In genomic region chr6:27871919-27872633, GRCh38 we compare ENCODE assay signal across 8 cellular contexts. TPM values are rescaled to one million over a fixed set of nuclear protein-coding genes. Genes with fewer than 3 reads are reported as not detected.
DNase-seq lines count a peak whose midpoint lies in the region; ATAC-seq and TF ChIP-seq lines count a peak whose summit lies in the region.

No MANE protein-coding gene starts in this region.

- H3K36me3 Mint-ChIP-seq in Calu3 (ENCODE audit: insufficient read depth, unreplicated experiment) (peaks cover 47% of the 10 kb centered on the region), type B pancreatic cell (no peaks in the 10 kb centered on the region)

- H3K9ac ChIP-seq in HUES48 (ENCODE audit: low read depth, low read length) = peak overlapping the region; percentile 97

- peak; percentile 51 for ATAC-seq in GM21367 (IDR thresholded peaks at IDR 0.05; ENCODE audit: unreplicated experiment)
- peak; percentile 74 for ATAC-seq in Panc1

- H3K27ac Mint-ChIP-seq in Calu3 (ENCODE audit: unreplicated experiment) (peak overlapping the region; percentile 98), type B pancreatic cell (peak overlapping the region; percentile 97)

- H3K4me3 Mint-ChIP-seq in Calu3 (ENCODE audit: low read depth, unreplicated experiment) = peak overlapping the region; percentile 74
- H3K4me3 Mint-ChIP-seq in type B pancreatic cell = peak overlapping the region; percentile 91

- in situ Hi-C loops in Panc1 (cut with HindIII; ENCODE audit: low pct_unique_long_range_greater_than_20kb, low sequenced_read_pairs) = no loop called here

- TF ChIP-seq CTCF in Calu3 (IDR thresholded peaks at IDR 0.05; ENCODE audit: unreplicated experiment) (no peak), Panc1 (IDR thresholded peaks at IDR 0.05) (peak; percentile 62), fibroblast of villous mesenchyme (IDR thresholded peaks at IDR 0.05; ENCODE audit: insufficient read depth, low read depth, low read length) (peak; percentile 19), neutrophil (IDR thresholded peaks at IDR 0.05) (peak; percentile 23), type B pancreatic cell (conservative IDR thresholded peaks at IDR 0.05) (peak; percentile 28)

- H3K9me3 ChIP-seq in HUES48 (ENCODE audit: control insufficient read depth, insufficient read depth, low read length) (no peaks in the 10 kb centered on the region), Panc1 (ENCODE audit: control insufficient read depth, insufficient read depth, low read depth, low read length) (no peaks in the 10 kb centered on the region), neutrophil (no peaks in the 10 kb centered on the region)

- H3K9me3 Mint-ChIP-seq in Calu3 (ENCODE audit: low read depth, unreplicated experiment) (peaks cover 3% of the 10 kb centered on the region), type B pancreatic cell (no peaks in the 10 kb centered on the region)

- DNase-seq in Calu3 = peak; percentile 84
- DNase-seq in Panc1 (ENCODE audit: low read depth, low spot score) = peak; percentile 99
- DNase-seq in activated effector memory CD4-positive, alpha-beta T cell treated with anti-CD3 and anti-CD28 coated beads, Interleukin-2, amount 50 U/mL, for 16 hours = peak; percentile 89
- DNase-seq in fibroblast of villous mesenchyme (ENCODE audit: low read depth) = peak; percentile 98
- peak; percentile 85 for DNase-seq in type B pancreatic cell (ENCODE audit: extremely low spot score, unreplicated experiment)

- intact Hi-C loops in Calu3 (cut with micrococcal nuclease; ENCODE audit: unreplicated experiment) = no loop called here
- intact Hi-C loops in Panc1 (cut with micrococcal nuclease; ENCODE audit: unreplicated experiment) = loop anchor here (2.0 kb wide), 1 partner anchor 21 kb away; a partner anchor contains a TSS

- CTCF ChIA-PET in Calu3 (lab: Charles Lee) (interaction anchor here (0.6 to 1.7 kb wide), 7 partner anchors 18 to 76 kb away, joined by 3 to 10 read pairs (median 7); a partner anchor contains a TSS), Panc1 (lab: Charles Lee) (interaction anchor here (1.2 kb wide), 1 partner anchor 60 kb away, joined by 4 read pairs; no protein-coding TSS in a partner anchor)

- H3K27ac ChIP-seq in HUES48 (ENCODE audit: low read depth, low read length) (peak overlapping the region; percentile 98), Panc1 (ENCODE audit: low read length) (peak overlapping the region; percentile 98), neutrophil (peak overlapping the region; percentile 83)

- H3K4me3 ChIP-seq in HUES48 (ENCODE audit: low read depth, low read length) (peak overlapping the region; percentile 74), Panc1 (ENCODE audit: low read depth in 2 of 2, low read length in 2 of 2) (peak overlapping the region; percentile 60 to 66), fibroblast of villous mesenchyme (ENCODE audit: low read depth, low read length) (peak overlapping the region; percentile 75), neutrophil (ENCODE audit: low read depth in 1 of 2, low read length in 1 of 2) (peak overlapping the region; percentile 61 to 67)

- no peaks in the 10 kb centered on the region for H3K27me3 Mint-ChIP-seq in Calu3 (ENCODE audit: unreplicated experiment)
- H3K27me3 Mint-ChIP-seq in type B pancreatic cell = peaks cover 5% of the 10 kb centered on the region

- H3K4me1 Mint-ChIP-seq in Calu3 (ENCODE audit: low read depth, unreplicated experiment) (peaks cover 25% of the 10 kb centered on the region), type B pancreatic cell (ENCODE audit: unreplicated experiment) (peaks cover 26% of the 10 kb centered on the region)

- H3K36me3 ChIP-seq in HUES48 (ENCODE audit: control insufficient read depth, insufficient read depth, low read length) (no peaks in the 10 kb centered on the region), Panc1 (ENCODE audit: control insufficient read depth, insufficient read depth, low read length) (no peaks in the 10 kb centered on the region), neutrophil (no peaks in the 10 kb centered on the region)

- no peaks in the 10 kb centered on the region for H3K27me3 ChIP-seq in HUES48 (ENCODE audit: control insufficient read depth, insufficient read depth, low read length)
- no peaks in the 10 kb centered on the region for H3K27me3 ChIP-seq in Panc1 (ENCODE audit: control insufficient read depth, insufficient read depth, low read length)
- peaks cover under 1% of the 10 kb centered on the region for H3K27me3 ChIP-seq in neutrophil

- POLR2A ChIA-PET in Panc1 (lab: Charles Lee) = interaction anchor here (0.6 to 5.8 kb wide), 12 partner anchors 18 to 1829 kb away, joined by 3 to 119 read pairs (median 4); a partner anchor contains a TSS

- BruUV-seq in Calu3 (replicated peaks; lab: Mats Ljungman, UMichigan) = TSS peak; percentile 87
- TSS peak; percentile 99 for BruUV-seq in Panc1 (replicated peaks; lab: Mats Ljungman, UMichigan)

- peaks cover 27% of the 10 kb centered on the region for H3K4me1 ChIP-seq in HUES48 (ENCODE audit: control insufficient read depth, insufficient read depth, low read length)
- peaks cover 33% of the 10 kb centered on the region for H3K4me1 ChIP-seq in Panc1 (ENCODE audit: control insufficient read depth, insufficient read depth, low read length)
- H3K4me1 ChIP-seq in neutrophil (ENCODE audit: control insufficient read depth in 1 of 2, insufficient read depth in 1 of 2, low read depth in 1 of 2, low read length in 1 of 2) = peaks cover 37 to 39% of the 10 kb centered on the region in 2 experiments

RNA-seq across cellular contexts. Expression of gene OR2B2, which starts 40.1 kb away (rescaled TPM):
- total RNA-seq in Calu3 (2022) (not detected in 2 replicates), Panc1 (2021; ENCODE audit: unreplicated experiment) (not detected), fibroblast of villous mesenchyme (not detected in 2 replicates), type B pancreatic cell (ENCODE audit: low replicate concordance) (not detected in 2 replicates)
- not detected for polyA plus RNA-seq in Panc1 (2012; ENCODE audit: insufficient read length)

Comparison
In these comparisons a context has a peak if more than half of its experiments do, and no peak if none do; other contexts are left out.
1. Peak in every context shown above with its lines: DNase-seq, ATAC-seq, H3K4me3 ChIP-seq and H3K27ac ChIP-seq.